11 cellular contexts compared by ENCODE assay signal in genomic region chr1:203346060-203346754, GRCh38. TPM values are rescaled to one million over a fixed set of nuclear protein-coding genes. Genes with fewer than 3 reads are reported as not detected.
DNase-seq lines count a peak whose midpoint lies in the region; ATAC-seq and TF ChIP-seq lines count a peak whose summit lies in the region.
"Had no signal": no experiment of that assay in that cellular context is flagged by ENCODE, and none has a peak within 500 bp of the region (broad histone marks: within the 10 kb centered on the region; RNA-seq: fewer than 3 reads in every experiment).

No MANE protein-coding gene starts in this region.

- no peaks in the 10 kb centered on the region for H3K79me2 ChIP-seq in Karpas-422 (ENCODE audit: low read length)

- no peak overlapping the region for H3K27ac ChIP-seq in Karpas-422 (ENCODE audit: low read length)
- H3K27ac ChIP-seq in ascending aorta: peak overlapping the region; percentile 21 to 69

- no peak overlapping the region for H3K9ac ChIP-seq in Karpas-422 (ENCODE audit: low read length)

- TF ChIP-seq CTCF in ascending aorta (IDR thresholded peaks at IDR 0.05) (no peak), neural crest cell (conservative IDR thresholded peaks at IDR 0.05) (no peak)

- ATAC-seq in HG03139 (IDR thresholded peaks at IDR 0.05; ENCODE audit: unreplicated experiment): no peak
- ATAC-seq in activated CD8-positive, alpha-beta T cell treated with anti-CD3 and anti-CD28 coated beads, Interleukin-2, amount 10 ng/mL, durations not matched to agents 7 days and 5 days: no peak
- no peak for ATAC-seq in GM19351 (IDR thresholded peaks at IDR 0.05; ENCODE audit: unreplicated experiment)
- ATAC-seq in stimulated activated memory B cell treated with anti-CD40 and anti-IgM and Interleukin-4, amounts not matched to agents 10 μg/mL and 1 μg/mL and 100 μg/mL, for 72 hours: no peak

- no peak overlapping the region for H3K4me3 ChIP-seq in Karpas-422 (ENCODE audit: low read length)
- H3K4me3 ChIP-seq in ascending aorta: no peak overlapping the region
- H3K4me3 ChIP-seq: MG63 had no signal

- peaks cover 31% of the 10 kb centered on the region for H3K4me1 Mint-ChIP-seq in neural crest cell
- H3K4me1 Mint-ChIP-seq in activated CD8-positive, alpha-beta T cell treated with anti-CD3 and anti-CD28 coated beads, Interleukin-2, amount 10 ng/mL, durations not matched to agents 7 days and 5 days (ENCODE audit: low read depth): peaks cover 4% of the 10 kb centered on the region
- H3K4me1 Mint-ChIP-seq in stimulated activated memory B cell treated with anti-CD40 and anti-IgM and Interleukin-4, amounts not matched to agents 10 μg/mL and 1 μg/mL and 100 μg/mL, for 72 hours: peaks cover 23% of the 10 kb centered on the region

- CTCF ChIA-PET in activated CD8-positive, alpha-beta T cell treated with anti-CD3 and anti-CD28 coated beads, Interleukin-2, amount 10 ng/mL, durations not matched to agents 7 days and 5 days (lab: Charles Lee): interaction anchor here (1.7 to 31.1 kb wide), 3 partner anchors 10 to 142 kb away, joined by 4 to 841 read pairs (median 5); no protein-coding TSS in a partner anchor

- H3K36me3 Mint-ChIP-seq in neural crest cell (ENCODE audit: low read depth): no peaks in the 10 kb centered on the region
- H3K36me3 Mint-ChIP-seq in activated CD8-positive, alpha-beta T cell treated with anti-CD3 and anti-CD28 coated beads, Interleukin-2, amount 10 ng/mL, durations not matched to agents 7 days and 5 days (ENCODE audit: low read depth): no peaks in the 10 kb centered on the region
- H3K36me3 Mint-ChIP-seq in stimulated activated memory B cell treated with anti-CD40 and anti-IgM and Interleukin-4, amounts not matched to agents 10 μg/mL and 1 μg/mL and 100 μg/mL, for 72 hours: no peaks in the 10 kb centered on the region

- POLR2A ChIA-PET in activated CD8-positive, alpha-beta T cell treated with anti-CD3 and anti-CD28 coated beads, Interleukin-2, amount 10 ng/mL, durations not matched to agents 7 days and 5 days (lab: Charles Lee): no interaction called here

- H3K4me1 ChIP-seq in Karpas-422 (ENCODE audit: low read length) (peaks cover 18% of the 10 kb centered on the region), ascending aorta (peaks cover 3 to 60% of the 10 kb centered on the region in 2 donors)

- intact Hi-C loops in ascending aorta (cut with DNase I): loop anchor here (10.0 kb wide), 1 partner anchor 349 kb away; no protein-coding TSS in a partner anchor

- H3K27me3 ChIP-seq in Karpas-422 (ENCODE audit: low read length) (no peaks in the 10 kb centered on the region), ascending aorta (no peaks in the 10 kb centered on the region)

- DNase-seq in COLO829 (ENCODE audit: low spot score): peak; percentile 57
- peak; percentile 60 for DNase-seq in Karpas-422
- no peak for DNase-seq in ascending aorta (ENCODE audit: low spot score in 2 of 2)
- DNase-seq in neural crest cell (ENCODE audit: low read depth, low spot score): no peak
- no peak for DNase-seq in activated CD8-positive, alpha-beta T cell treated with anti-CD3 and anti-CD28 coated beads, Interleukin-2, amount 10 ng/mL, durations not matched to agents 7 days and 5 days
- DNase-seq: activated T-cell treated with anti-CD3 and anti-CD28 coated beads for 4 hours, aorta, MG63 had no signal

- H3K9me3 Mint-ChIP-seq in neural crest cell: peaks cover 3% of the 10 kb centered on the region
- H3K9me3 Mint-ChIP-seq in activated CD8-positive, alpha-beta T cell treated with anti-CD3 and anti-CD28 coated beads, Interleukin-2, amount 10 ng/mL, durations not matched to agents 7 days and 5 days (ENCODE audit: insufficient read depth): no peaks in the 10 kb centered on the region
- H3K9me3 Mint-ChIP-seq in stimulated activated memory B cell treated with anti-CD40 and anti-IgM and Interleukin-4, amounts not matched to agents 10 μg/mL and 1 μg/mL and 100 μg/mL, for 72 hours: no peaks in the 10 kb centered on the region

- no peaks in the 10 kb centered on the region for H3K36me3 ChIP-seq in Karpas-422 (ENCODE audit: insufficient read depth, low read length)
- peaks cover 10 to 28% of the 10 kb centered on the region in 2 donors for H3K36me3 ChIP-seq in ascending aorta
- H3K36me3 ChIP-seq: MG63 had no signal

- H3K4me2 ChIP-seq in Karpas-422 (ENCODE audit: low read depth, low read length, poor library complexity, severe bottlenecking): no peak overlapping the region

- H4K20me1 ChIP-seq in Karpas-422 (ENCODE audit: insufficient read depth, low read depth, low read length): no peaks in the 10 kb centered on the region

- peak overlapping the region; percentile 11 for H3K4me3 Mint-ChIP-seq in neural crest cell
- no peak overlapping the region for H3K4me3 Mint-ChIP-seq in activated CD8-positive, alpha-beta T cell treated with anti-CD3 and anti-CD28 coated beads, Interleukin-2, amount 10 ng/mL, durations not matched to agents 7 days and 5 days
- no peak overlapping the region for H3K4me3 Mint-ChIP-seq in stimulated activated memory B cell treated with anti-CD40 and anti-IgM and Interleukin-4, amounts not matched to agents 10 μg/mL and 1 μg/mL and 100 μg/mL, for 72 hours

- peak overlapping the region; percentile 59 for H3K27ac Mint-ChIP-seq in neural crest cell (ENCODE audit: unreplicated experiment)
- no peak overlapping the region for H3K27ac Mint-ChIP-seq in activated CD8-positive, alpha-beta T cell treated with anti-CD3 and anti-CD28 coated beads, Interleukin-2, amount 10 ng/mL, durations not matched to agents 7 days and 5 days
- no peak overlapping the region for H3K27ac Mint-ChIP-seq in stimulated activated memory B cell treated with anti-CD40 and anti-IgM and Interleukin-4, amounts not matched to agents 10 μg/mL and 1 μg/mL and 100 μg/mL, for 72 hours

- H3K9me3 ChIP-seq in Karpas-422 (ENCODE audit: low read length) (no peaks in the 10 kb centered on the region), ascending aorta (no peaks in the 10 kb centered on the region)
- H3K9me3 ChIP-seq: MG63 had no signal

- no peaks in the 10 kb centered on the region for H3K9me2 ChIP-seq in Karpas-422 (replicated peaks; ENCODE audit: insufficient read depth, low read length)

- no peak overlapping the region for H2AFZ ChIP-seq in Karpas-422 (ENCODE audit: low read length)

- peaks cover 18% of the 10 kb centered on the region for H3K27me3 Mint-ChIP-seq in neural crest cell (ENCODE audit: low read depth)
- H3K27me3 Mint-ChIP-seq in activated CD8-positive, alpha-beta T cell treated with anti-CD3 and anti-CD28 coated beads, Interleukin-2, amount 10 ng/mL, durations not matched to agents 7 days and 5 days (ENCODE audit: low read depth): peaks cover 25% of the 10 kb centered on the region
- peaks cover 36% of the 10 kb centered on the region for H3K27me3 Mint-ChIP-seq in stimulated activated memory B cell treated with anti-CD40 and anti-IgM and Interleukin-4, amounts not matched to agents 10 μg/mL and 1 μg/mL and 100 μg/mL, for 72 hours

RNA-seq across cellular contexts. Expression of gene FMOD, which starts 4.7 kb away (rescaled TPM):
- total RNA-seq in Karpas-422 (2014; rRNA removed; shearing (Covaris generic); ENCODE audit: low replicate concordance): 2.2 and 3.6 TPM in 2 replicates
- total RNA-seq in ascending aorta: 92.3 TPM
- total RNA-seq in neural crest cell: 0.35 and 0.39 TPM in 2 replicates
- not detected for total RNA-seq in activated CD8-positive, alpha-beta T cell treated with anti-CD3 and anti-CD28 coated beads, Interleukin-2, amount 10 ng/mL, durations not matched to agents 7 days and 5 days

RNA-seq across cellular contexts. Expression of gene BTG2, which starts 40.9 kb away (rescaled TPM):
- 245 and 258 TPM in 2 replicates for total RNA-seq in Karpas-422 (2014; rRNA removed; shearing (Covaris generic); ENCODE audit: low replicate concordance)
- total RNA-seq in ascending aorta: 219 TPM
- 16.1 and 18.1 TPM in 2 replicates for total RNA-seq in neural crest cell
- 10 to 100 TPM; 58.6 to 58.9 TPM for total RNA-seq in activated CD8-positive, alpha-beta T cell treated with anti-CD3 and anti-CD28 coated beads, Interleukin-2, amount 10 ng/mL, durations not matched to agents 7 days and 5 days

Comparison
In these comparisons a context has a peak if more than half of its experiments do, and no peak if none do; other contexts are left out.
1. DNase-seq: peak in COLO829 (single experiment) and Karpas-422 (single experiment); none in ascending aorta (0 of 2), neural crest cell (single experiment) and activated CD8-positive, alpha-beta T cell treated with anti-CD3 and anti-CD28 coated beads, Interleukin-2, amount 10 ng/mL, durations not matched to agents 7 days and 5 days (single experiment).
2. RNA of gene FMOD, which starts 4.7 kb away (total RNA-seq): 92.3 TPM in ascending aorta (single experiment); 2.2 to 3.6 TPM in Karpas-422, 0.35 to 0.39 TPM in neural crest cell and not detected in activated CD8-positive, alpha-beta T cell treated with anti-CD3 and anti-CD28 coated beads, Interleukin-2, amount 10 ng/mL, durations not matched to agents 7 days and 5 days; every median in the first group is over 10 times any median in the second.